In genomic region chr20:289693-290080, GRCh38 we compare ENCODE assay signal across 8 cellular contexts. TPM values are rescaled to one million over a fixed set of nuclear protein-coding genes. Genes with fewer than 3 reads are reported as not detected.
DNase-seq lines count a peak whose midpoint lies in the region; ATAC-seq and TF ChIP-seq lines count a peak whose summit lies in the region.

No MANE protein-coding gene starts in this region.

- H3K9me3 ChIP-seq in hepatocyte (ENCODE audit: low read depth) = no peaks in the 10 kb centered on the region

- H3K27me3 ChIP-seq in hepatocyte = no peaks in the 10 kb centered on the region

- H3K4me3 ChIP-seq in hepatocyte = peak overlapping the region; percentile 57

- H3K4me2 ChIP-seq in hepatocyte = peak overlapping the region; percentile 79

- 51% methylated on average over 2 of the region's 2 CpGs for WGBS in hepatocyte (ENCODE audit: low lambda C conversion rate, missing lambda C conversion rate)

- peak; percentile 55 for DNase-seq in NCI-H2171 treated with DMSO at 0.1 percent for 48 hours (lab: John Stamatoyannopoulos, UW)
- no peak for DNase-seq in NCI-H2171 (lab: John Stamatoyannopoulos, UW)
- DNase-seq in SW480 (ENCODE audit: low spot score) = peak; percentile 25
- no peak for DNase-seq in hepatocyte (ENCODE audit: low spot score)
- no peak for DNase-seq in substantia nigra (lab: John Stamatoyannopoulos, UW)
- no peak for DNase-seq in GM20000 (ENCODE audit: low spot score)
- DNase-seq in iPS-NIHi11 (ENCODE audit: low spot score) = no peak

- no peaks in the 10 kb centered on the region for H4K20me1 ChIP-seq in hepatocyte (ENCODE audit: insufficient read depth, poor library complexity, severe bottlenecking)

- peak overlapping the region; percentile 86 for H2AFZ ChIP-seq in hepatocyte

- no peak for TF ChIP-seq CTCF in hepatocyte (IDR thresholded peaks at IDR 0.05; ENCODE audit: poor library complexity)
- no peak for TF ChIP-seq CTCF in GM20000 (IDR thresholded peaks at IDR 0.05; ENCODE audit: extremely low read depth, missing control alignments)

- peaks cover 10% of the 10 kb centered on the region for H3K4me1 ChIP-seq in hepatocyte (ENCODE audit: insufficient read depth)

- ATAC-seq in GM21360 (IDR thresholded peaks at IDR 0.05; ENCODE audit: unreplicated experiment) = no peak

- H3K79me2 ChIP-seq in hepatocyte = peaks cover 17% of the 10 kb centered on the region

- H3K9me2 ChIP-seq in hepatocyte (replicated peaks; ENCODE audit: insufficient read depth) = no peaks in the 10 kb centered on the region

- no peaks in the 10 kb centered on the region for H3K36me3 ChIP-seq in hepatocyte (replicated peaks; ENCODE audit: insufficient read depth, low read depth)

- H3K27ac ChIP-seq in hepatocyte = peak overlapping the region; percentile 81
- peak overlapping the region; percentile 58 for H3K27ac ChIP-seq in substantia nigra (ENCODE audit: low read depth, low read length, poor library complexity, severe bottlenecking)

RNA-seq across cellular contexts. Expression of gene C20orf96, which starts 0.9 kb away (rescaled TPM):
- total RNA-seq in hepatocyte = 2.9 and 3.5 TPM in 2 replicates
- polyA plus RNA-seq in hepatocyte = 10.6 and 14.0 TPM in 2 replicates

RNA-seq across cellular contexts. Expression of gene ZCCHC3, which starts 7.7 kb away (rescaled TPM):
- 27.4 and 30.0 TPM in 2 replicates for total RNA-seq in hepatocyte
- polyA plus RNA-seq in hepatocyte = 22.8 and 29.0 TPM in 2 replicates

RNA-seq across cellular contexts. Expression of gene DEFB132, which starts 32.2 kb away (rescaled TPM):
- not detected in 2 replicates for total RNA-seq in hepatocyte
- polyA plus RNA-seq in hepatocyte = not detected in 2 replicates

RNA-seq across cellular contexts. Expression of gene SOX12, which starts 35.7 kb away (rescaled TPM):
- total RNA-seq in hepatocyte = 6.3 and 6.9 TPM in 2 replicates
- polyA plus RNA-seq in hepatocyte = 15.4 and 16.2 TPM in 2 replicates

RNA-seq across cellular contexts. Expression of gene NRSN2, which starts 57.2 kb away (rescaled TPM):
- total RNA-seq in hepatocyte = 29.8 and 32.0 TPM in 2 replicates
- polyA plus RNA-seq in hepatocyte = 65.3 and 68.1 TPM in 2 replicates

Comparison
In these comparisons a context has a peak if more than half of its experiments do, and no peak if none do; other contexts are left out.
1. DNase-seq: peak in NCI-H2171 treated with DMSO at 0.1 percent for 48 hours (single experiment) and SW480 (single experiment); none in NCI-H2171 (single experiment), hepatocyte (single experiment), substantia nigra (0 of 49), GM20000 (single experiment) and iPS-NIHi11 (single experiment).